Comparison of ENCODE assay signal across 1 cellular context in genomic region chr2:99085400-99085799, GRCh38.
TF ChIP-seq lines count a peak whose summit lies in the region.

No MANE protein-coding gene starts in this region.

TF ChIP-seq in GM12878, 131 proteins besides CTCF, POLR2A, EP300 and RAD21 (continued from another document):
- no peak for TF ChIP-seq NFIC (IDR thresholded peaks at IDR 0.05; ENCODE audit: low read depth, low read length)
